In genomic region chr1:82901118-82901517, GRCh38 we compare ENCODE assay signal across 18 cellular contexts.
DNase-seq lines count a peak whose midpoint lies in the region; ATAC-seq, FAIRE-seq and TF ChIP-seq lines count a peak whose summit lies in the region.
"Had no signal": no experiment of that assay in that cellular context is flagged by ENCODE, and none has a peak within 500 bp of the region (broad histone marks: within the 10 kb centered on the region; RNA-seq: fewer than 3 reads in every experiment).

No MANE protein-coding gene starts in this region.

- H3K27ac ChIP-seq in K562 (ENCODE audit: extremely low read depth, low read depth, low read length): no peak overlapping the region
- H3K27ac ChIP-seq: 22Rv1 had no signal

- POLR2A ChIA-PET in K562 (lab: Yijun Ruan, JAX): interaction anchor here (0.5 kb wide), 1 partner anchor 24 kb away, joined by 3 read pairs; no protein-coding TSS in a partner anchor

- no peak for FAIRE-seq in K562 (lab: Jason Lieb, UNC)
- FAIRE-seq: GM12891, HepG2, HTR-8/SVneo had no signal

- H3K4me2 ChIP-seq in K562 (ENCODE audit: insufficient read depth, low read length): no peak overlapping the region

- BruUV-seq in K562 (replicated peaks; lab: Mats Ljungman, UMichigan): no TSS peak

- no peak for TF ChIP-seq EP300 in K562 (IDR thresholded peaks at IDR 0.05; ENCODE audit: low read length)

- H3K4me1 ChIP-seq in K562 (replicated peaks in 1 of 2; ENCODE audit: control insufficient read depth in 2 of 2, insufficient read depth in 2 of 2, low read length in 2 of 2): no peaks in the 10 kb centered on the region

- H4K20me1 ChIP-seq in K562 (replicated peaks; ENCODE audit: control insufficient read depth, insufficient read depth, low read length): no peaks in the 10 kb centered on the region

- no peak overlapping the region for H3K9ac ChIP-seq in K562 (ENCODE audit: insufficient read depth in 1 of 2, low read depth in 2 of 2, low read length in 2 of 2)

- WGBS in K562 (ENCODE audit: insufficient coverage, low coverage, missing lambda C conversion rate): 0% methylated on average over 1 of the region's 1 CpG

- ATAC-seq in K562: no peak
- no peak for ATAC-seq in Right ventricle myocardium inferior
- ATAC-seq: CD8-positive, alpha-beta T cell; HepG2 had no signal

- H3K4me3 ChIP-seq in K562: no peak overlapping the region

- peak; percentile 27 for DNase-seq in DMS 273 (lab: John Stamatoyannopoulos, UW; ENCODE audit: unreplicated experiment)
- DNase-seq in DMS 273 treated with DMSO at 0.1 percent for 48 hours (lab: John Stamatoyannopoulos, UW): no peak
- DNase-seq in NCI-H82 treated with DMSO at 0.1 percent for 48 hours (lab: John Stamatoyannopoulos, UW; ENCODE audit: unreplicated experiment): peak; percentile 35
- no peak for DNase-seq in K562 (ENCODE audit: extremely low read depth in 1 of 4, low spot score in 3 of 4)
- DNase-seq in left kidney (ENCODE audit: low read depth, low spot score): peak; percentile 8
- no peak for DNase-seq in NCI-H146 treated with DMSO at 0.1 percent for 48 hours (lab: John Stamatoyannopoulos, UW; ENCODE audit: unreplicated experiment)
- no peak for DNase-seq in activated CD8-positive, alpha-beta memory T cell treated with anti-CD3 and anti-CD28 coated beads, Interleukin-2, amount 50 U/mL, for 4 hours
- DNase-seq in Right ventricle myocardium inferior (ENCODE audit: missing footprints): no peak
- DNase-seq: CD8-positive, alpha-beta T cell; COR-L47; DMS79 treated with DMSO at 0.1 percent for 48 hours; EL; GOT3; H9 had no signal

- H3K9me3 ChIP-seq in K562 (replicated peaks; ENCODE audit: control insufficient read depth, insufficient read depth, low read depth, low read length): no peaks in the 10 kb centered on the region

- CTCF ChIA-PET in K562 (lab: Yijun Ruan, JAX; ENCODE audit: low intra/inter-chr PET ratio): no interaction called here

- no peaks in the 10 kb centered on the region for H3K9me1 ChIP-seq in K562 (ENCODE audit: control insufficient read depth, insufficient read depth, low read length)

- no peak for TF ChIP-seq RAD21 in K562 (CRISPR knock-in tag; conservative IDR thresholded peaks at IDR 0.05 in 1 of 2, IDR thresholded peaks at IDR 0.05 in 1 of 2)

- intact Hi-C loops in K562 (cut with micrococcal nuclease): no loop called here
- intact Hi-C loops in Right ventricle myocardium inferior (cut with DNase I): no loop called here

- no peaks in the 10 kb centered on the region for H3K36me3 ChIP-seq in K562 (ENCODE audit: control insufficient read depth, insufficient read depth, low read length)

- TF ChIP-seq POLR2A in K562 (conservative IDR thresholded peaks at IDR 0.05): no peak

- H3K27me3 ChIP-seq in K562 (ENCODE audit: control insufficient read depth in 2 of 2, insufficient read depth in 2 of 2, low read length in 2 of 2): no peaks in the 10 kb centered on the region

- no peak for TF ChIP-seq CTCF in K562 (IDR thresholded peaks at IDR 0.05 in 2 of 3, conservative IDR thresholded peaks at IDR 0.05 in 1 of 3; ENCODE audit: insufficient read depth in 2 of 3, low read depth in 1 of 3, low read length in 3 of 3)

- no peaks in the 10 kb centered on the region for H3K79me2 ChIP-seq in K562 (ENCODE audit: control insufficient read depth, insufficient read depth, low read length)

- H2AFZ ChIP-seq in K562 (ENCODE audit: low read depth, low read length): no peak overlapping the region

- in situ Hi-C loops in K562 (cut with MboI): no loop called here

TF ChIP-seq in K562, 482 proteins besides CTCF, POLR2A, EP300 and RAD21:
- TF ChIP-seq BRD4 (IDR thresholded peaks at IDR 0.05): no peak
- TF ChIP-seq ZNF316 (IDR thresholded peaks at IDR 0.05): peak; percentile 34
- TF ChIP-seq XRCC4 (IDR thresholded peaks at IDR 0.05; ENCODE audit: extremely low read depth, insufficient read depth, insufficient read length): no peak
TF ChIP-seq in K562: peak in this region for 1.

Comparison
In these comparisons a context has a peak if more than half of its experiments do, and no peak if none do; other contexts are left out.
1. DNase-seq: peak in DMS 273 (single experiment), NCI-H82 treated with DMSO at 0.1 percent for 48 hours (single experiment) and left kidney (single experiment); none in DMS 273 treated with DMSO at 0.1 percent for 48 hours (single experiment), K562 (0 of 4), NCI-H146 treated with DMSO at 0.1 percent for 48 hours (single experiment), activated CD8-positive, alpha-beta memory T cell treated with anti-CD3 and anti-CD28 coated beads, Interleukin-2, amount 50 U/mL, for 4 hours (single experiment) and Right ventricle myocardium inferior (single experiment).